ENCODE assay signal across 14 cellular contexts in genomic region chr1:187744665-187745064, GRCh38.
DNase-seq lines count a peak whose midpoint lies in the region; ATAC-seq and TF ChIP-seq lines count a peak whose summit lies in the region.
"Had no signal": no experiment of that assay in that cellular context is flagged by ENCODE, and none has a peak within 500 bp of the region (broad histone marks: within the 10 kb centered on the region; RNA-seq: fewer than 3 reads in every experiment).

No MANE protein-coding gene starts in this region.

- H3K4me1 Mint-ChIP-seq in glutamatergic neuron (ENCODE audit: low read depth, unreplicated experiment), result no peaks in the 10 kb centered on the region
- H3K4me1 Mint-ChIP-seq: activated B cell treated with CpG ODN at 0.5 μM for 24 hours, naive B cell had no signal

- H3K27ac ChIP-seq in heart left ventricle, result no peak overlapping the region
- H3K27ac ChIP-seq: sigmoid colon had no signal

- peak; percentile 62 for DNase-seq in DMS79 treated with DMSO at 0.1 percent for 48 hours (lab: John Stamatoyannopoulos, UW)
- no peak for DNase-seq in glutamatergic neuron
- DNase-seq in left colon, result no peak
- DNase-seq in kidney tubule cell (ENCODE audit: low spot score), result no peak
- DNase-seq in heart left ventricle, result no peak
- DNase-seq: activated B cell treated with CpG ODN at 0.5 μM for 24 hours, HCEC 1CT, naive B cell, NCI-H446, sigmoid colon had no signal

- no peaks in the 10 kb centered on the region for H3K36me3 ChIP-seq in heart left ventricle
- H3K36me3 ChIP-seq: sigmoid colon had no signal

- H3K4me3 ChIP-seq in heart left ventricle, result no peak overlapping the region
- H3K4me3 ChIP-seq: K562, sigmoid colon had no signal

- H3K27me3 Mint-ChIP-seq in glutamatergic neuron (ENCODE audit: unreplicated experiment), result no peaks in the 10 kb centered on the region
- H3K27me3 Mint-ChIP-seq: activated B cell treated with CpG ODN at 0.5 μM for 24 hours, naive B cell had no signal

- no peak overlapping the region for H3K4me3 Mint-ChIP-seq in glutamatergic neuron (ENCODE audit: unreplicated experiment)
- H3K4me3 Mint-ChIP-seq: activated B cell treated with CpG ODN at 0.5 μM for 24 hours, naive B cell had no signal

- no peak overlapping the region for H3K27ac Mint-ChIP-seq in glutamatergic neuron (ENCODE audit: unreplicated experiment)
- H3K27ac Mint-ChIP-seq: activated B cell treated with CpG ODN at 0.5 μM for 24 hours, naive B cell had no signal

- no peaks in the 10 kb centered on the region for H3K36me3 Mint-ChIP-seq in glutamatergic neuron (ENCODE audit: unreplicated experiment)
- H3K36me3 Mint-ChIP-seq: naive B cell had no signal

- H3K27me3 ChIP-seq in heart left ventricle, result no peaks in the 10 kb centered on the region
- H3K27me3 ChIP-seq: sigmoid colon had no signal

- no peak for TF ChIP-seq POLR2A in heart left ventricle (IDR thresholded peaks at IDR 0.05)

- H3K9me3 ChIP-seq in heart left ventricle, result peaks cover 0 to 15% (median 0%) of the 10 kb centered on the region in 12 donors
- H3K9me3 ChIP-seq: sigmoid colon had no signal

- ATAC-seq in GM19324 (IDR thresholded peaks at IDR 0.05; ENCODE audit: low FRiP score, unreplicated experiment), result peak; percentile 88
- peak; percentile 95 for ATAC-seq in HG02623 (IDR thresholded peaks at IDR 0.05; ENCODE audit: unreplicated experiment)
- ATAC-seq in HG03442 (IDR thresholded peaks at IDR 0.05; ENCODE audit: unreplicated experiment), result peak; percentile 98
- ATAC-seq in left colon, result no peak
- ATAC-seq in heart left ventricle, result no peak
- ATAC-seq: K562 had no signal

- H3K4me1 ChIP-seq in heart left ventricle, result no peaks in the 10 kb centered on the region
- H3K4me1 ChIP-seq: sigmoid colon had no signal

- intact Hi-C loops in left colon (cut with DNase I, micrococcal nuclease), result no loop called here
- intact Hi-C loops in heart left ventricle (cut with DNase I), result no loop called here

- WGBS in heart left ventricle, 4 donors, result 58 to 79% (median 66%) methylated on average over 1 of the region's 1 CpG

- TF ChIP-seq CTCF in glutamatergic neuron (IDR thresholded peaks at IDR 0.05; ENCODE audit: partially characterized antibody, unreplicated experiment) (no peak), heart left ventricle (IDR thresholded peaks at IDR 0.05) (no peak)

- H3K9me3 Mint-ChIP-seq in glutamatergic neuron (ENCODE audit: unreplicated experiment), result no peaks in the 10 kb centered on the region

Comparison
In these comparisons a context has a peak if more than half of its experiments do, and no peak if none do; other contexts are left out.
1. ATAC-seq: peak in GM19324 (single experiment), HG02623 (single experiment) and HG03442 (single experiment); none in left colon (single experiment) and heart left ventricle (0 of 4).